Comparison of ENCODE assay signal across 9 cellular contexts in genomic region chr10:1519391-1519790, GRCh38.
"Had no signal": no experiment of that assay in that cellular context is flagged by ENCODE, and none has a peak within 500 bp of the region (broad histone marks: within the 10 kb centered on the region; RNA-seq: fewer than 3 reads in every experiment).

No MANE protein-coding gene starts in this region.

- H3K9me3 ChIP-seq: HAP-1 had no signal

- H3K27ac ChIP-seq: HL-60 had no signal

- H3K4me3 ChIP-seq: GM23338, HAP-1 had no signal

- DNase-seq: HFFc6, KBM-7 had no signal

- H3K4me1 ChIP-seq: HAP-1 had no signal

- H3K36me3 Mint-ChIP-seq: IgD-negative memory B cell had no signal

- H3K27me3 Mint-ChIP-seq: IgD-negative memory B cell had no signal

- H3K36me3 ChIP-seq: HAP-1 had no signal

- ATAC-seq: GM23338, HCT116, HepG2 had no signal

- H3K4me3 Mint-ChIP-seq: GM23338, HFFc6, IgD-negative memory B cell had no signal

- H3K9me3 Mint-ChIP-seq: GM23338 had no signal

- FAIRE-seq: H54, HepG2 had no signal

- H3K27ac Mint-ChIP-seq: GM23338, HFFc6, IgD-negative memory B cell had no signal
